23 cellular contexts compared by ENCODE assay signal in genomic region chr2:169822036-169822435, GRCh38. TPM values are rescaled to one million over a fixed set of nuclear protein-coding genes. Genes with fewer than 3 reads are reported as not detected.
A peak's percentile ranks its signal among the peaks of the same experiment; 100 is the strongest.
DNase-seq lines count a peak whose midpoint lies in the region; ATAC-seq, FAIRE-seq and TF ChIP-seq lines count a peak whose summit lies in the region.
"Had no signal": no experiment of that assay in that cellular context is flagged by ENCODE, and none has a peak within 500 bp of the region (broad histone marks: within the 10 kb centered on the region; RNA-seq: fewer than 3 reads in every experiment).

No MANE protein-coding gene starts in this region.

- H3K4me3 ChIP-seq in A549, result no peak overlapping the region
- H3K4me3 ChIP-seq in HEK293 (ENCODE audit: low read depth, low read length), result no peak overlapping the region
- no peak overlapping the region for H3K4me3 ChIP-seq in keratinocyte (ENCODE audit: control insufficient read depth in 2 of 3, extremely low read depth in 1 of 3, insufficient read depth in 2 of 3, low read depth in 1 of 3, low read length in 3 of 3)
- H3K4me3 ChIP-seq: adrenal gland; BLaER1 treated with 17β-estradiol and CSF1 and Interleukin-3, amounts not matched to agents 10 nM and 100 nM had no signal

- H3K36me3 Mint-ChIP-seq in T-helper 17 cell (ENCODE audit: low read depth), result peaks cover 4% of the 10 kb centered on the region

- H3K36me3 ChIP-seq in HEK293 (ENCODE audit: control insufficient read depth in 2 of 2, insufficient read depth in 1 of 2, low read length in 2 of 2) (peaks cover 6 to 35% of the 10 kb centered on the region in 2 experiments; a peak in 2 of 3 replicates), keratinocyte (ENCODE audit: control insufficient read depth in 2 of 2, extremely low read depth in 1 of 2, insufficient read depth in 2 of 2, low read length in 2 of 2) (peaks cover 3 to 14% of the 10 kb centered on the region in 2 experiments)

- H4K20me1 ChIP-seq in keratinocyte (ENCODE audit: control insufficient read depth, extremely low read depth, insufficient read depth, low read length), result no peaks in the 10 kb centered on the region

- TF ChIP-seq EP300 in A549 (IDR thresholded peaks at IDR 0.05), result no peak

- dilution Hi-C loops in keratinocyte (cut with MboI; ENCODE audit: extremely low pct_ligation_motif_present, low sequenced_read_pairs), result no loop called here

- no peak overlapping the region for H3K4me3 Mint-ChIP-seq in T-helper 17 cell
- H3K4me3 Mint-ChIP-seq: dendritic cell treated with granulocyte-macrophage colony-stimulating factor and Interleukin-4, amounts not matched to agents 40 ng/mL and 50 ng/mL, for 4 days had no signal

- H3K4me2 ChIP-seq in A549 (peak overlapping the region; percentile 92; the same call in 2 of the 3 replicates), keratinocyte (ENCODE audit: control insufficient read depth, extremely low read depth, insufficient read depth, low read depth, low read length) (peak overlapping the region; percentile 8)

- no peak for TF ChIP-seq POLR2A in A549 (IDR thresholded peaks at IDR 0.05; ENCODE audit: low read length)

- POLR2A ChIA-PET in A549 (lab: Yijun Ruan, JAX) (interaction anchor here (0.7 kb wide), 1 partner anchor 331 kb away, joined by 3 read pairs; no protein-coding TSS in a partner anchor), HEK293 (lab: Yijun Ruan, JAX) (no interaction called here)

- WGBS in A549 (ENCODE audit: missing lambda C conversion rate), result 70% methylated on average over 3 of the region's 3 CpGs

- no peak for TF ChIP-seq RAD21 in A549 (conservative IDR thresholded peaks at IDR 0.05 in 1 of 2, IDR thresholded peaks at IDR 0.05 in 1 of 2)

- H3K27ac ChIP-seq in A549, result no peak overlapping the region
- no peak overlapping the region for H3K27ac ChIP-seq in HEK293 (ENCODE audit: extremely low read depth, low read depth, low read length)
- no peak overlapping the region for H3K27ac ChIP-seq in keratinocyte (ENCODE audit: control insufficient read depth, insufficient read depth, low read length)
- H3K27ac ChIP-seq: adrenal gland; BLaER1 treated with 17β-estradiol and CSF1 and Interleukin-3, amounts not matched to agents 10 nM and 100 nM; HL-60 had no signal

- peak overlapping the region; percentile 24 for H3K27ac Mint-ChIP-seq in T-helper 17 cell
- H3K27ac Mint-ChIP-seq: dendritic cell treated with granulocyte-macrophage colony-stimulating factor and Interleukin-4, amounts not matched to agents 40 ng/mL and 50 ng/mL, for 4 days had no signal

- H3K27me3 ChIP-seq in keratinocyte (ENCODE audit: control insufficient read depth, extremely low read depth, insufficient read depth, low read length), result no peaks in the 10 kb centered on the region
- H3K27me3 ChIP-seq: adrenal gland; BLaER1 treated with 17β-estradiol and CSF1 and Interleukin-3, amounts not matched to agents 10 nM and 100 nM had no signal

- H3K9me1 ChIP-seq in keratinocyte (ENCODE audit: control insufficient read depth, extremely low read depth, insufficient read depth, low read length), result no peaks in the 10 kb centered on the region

- H3K4me1 Mint-ChIP-seq in T-helper 17 cell, result peaks cover 31% of the 10 kb centered on the region

- CTCF ChIA-PET in A549 (lab: Yijun Ruan, JAX), result interaction anchor here (0.6 to 0.9 kb wide), 2 partner anchors 56 to 1404 kb away, joined by 3 to 4 read pairs; no protein-coding TSS in a partner anchor
- CTCF ChIA-PET in HEK293 (lab: Yijun Ruan, JAX), result interaction anchor here (0.5 to 0.7 kb wide), 4 partner anchors 10 to 371 kb away, joined by 3 to 6 read pairs (median 3); no protein-coding TSS in a partner anchor

- TF ChIP-seq CTCF in A549 (IDR thresholded peaks at IDR 0.05), result no peak
- no peak for TF ChIP-seq CTCF in HEK293 (tag by site-specific recombination; IDR thresholded peaks at IDR 0.05)
- TF ChIP-seq CTCF in keratinocyte (optimal IDR thresholded peaks at IDR 0.05 in 1 of 3, IDR thresholded peaks at IDR 0.05 in 1 of 3, conservative IDR thresholded peaks at IDR 0.05 in 1 of 3; ENCODE audit: extremely low read depth in 1 of 3, insufficient read depth in 2 of 3, low read length in 3 of 3), result no peak

- DNase-seq in A549 (ENCODE audit: low read depth in 1 of 2, low spot score in 1 of 2) (no peak), T-helper 17 cell (no peak), keratinocyte (ENCODE audit: low read depth, low spot score) (no peak), RKO (ENCODE audit: low spot score) (no peak), ecto neural progenitor cell (ENCODE audit: low spot score) (no peak), NOMO-1 treated with dmso at 0.1 percent for 144 hours (lab: John Stamatoyannopoulos, UW; ENCODE audit: unreplicated experiment) (no peak)
- DNase-seq: activated CD4-positive, alpha-beta T cell treated with anti-CD3 and anti-CD28 coated beads for 4 hours; activated CD8-positive, alpha-beta memory T cell treated with anti-CD3 and anti-CD28 coated beads, Interleukin-2, amount 10 ng/mL, durations not matched to agents 7 days and 5 days; activated effector memory CD4-positive, alpha-beta T cell treated with Interleukin-2 at 50 U/mL for 16 hours; adrenal gland; GOT3; head of caudate nucleus; left colon; NCI-H1436 treated with DMSO at 0.1 percent for 48 hours; NCI-H526 treated with DMSO at 0.1 percent for 48 hours; Right ventricle myocardium superior had no signal

- no peak overlapping the region for H3K9ac ChIP-seq in keratinocyte (ENCODE audit: control insufficient read depth, extremely low read depth, insufficient read depth, low read length)

- no peaks in the 10 kb centered on the region for H3K27me3 Mint-ChIP-seq in T-helper 17 cell
- H3K27me3 Mint-ChIP-seq: activated CD8-positive, alpha-beta memory T cell treated with anti-CD3 and anti-CD28 coated beads, Interleukin-2, amount 10 ng/mL, durations not matched to agents 7 days and 5 days had no signal

- H3K4me1 ChIP-seq in A549 (peaks cover 34% of the 10 kb centered on the region), HEK293 (ENCODE audit: control insufficient read depth, insufficient read depth, low read length) (no peaks in the 10 kb centered on the region; the same call in 1 of the 2 replicates), keratinocyte (ENCODE audit: control insufficient read depth, extremely low read depth, insufficient read depth, low read length) (peaks cover 32% of the 10 kb centered on the region)

- no peak for FAIRE-seq in A549 (lab: Jason Lieb, UNC)
- no peak for FAIRE-seq in keratinocyte (lab: Jason Lieb, UNC)
- FAIRE-seq: D721Med had no signal

- H2AFZ ChIP-seq in keratinocyte (ENCODE audit: control insufficient read depth, low read length), result no peak overlapping the region

- no peaks in the 10 kb centered on the region for H3K9me3 ChIP-seq in A549
- H3K9me3 ChIP-seq in HEK293 (ENCODE audit: control insufficient read depth, insufficient read depth, low read depth, low read length), result no peaks in the 10 kb centered on the region
- H3K9me3 ChIP-seq in T-helper 17 cell (ENCODE audit: control insufficient read depth, low read length, poor library complexity, severe bottlenecking), result no peaks in the 10 kb centered on the region
- H3K9me3 ChIP-seq in keratinocyte (ENCODE audit: control insufficient read depth, low read depth, low read length), result no peaks in the 10 kb centered on the region
- H3K9me3 ChIP-seq: adrenal gland had no signal

- ATAC-seq in A549 (no peak), T-helper 17 cell (no peak), esophagus mucosa (no peak)
- ATAC-seq: activated CD8-positive, alpha-beta memory T cell treated with anti-CD3 and anti-CD28 coated beads, Interleukin-2, amount 10 ng/mL, durations not matched to agents 7 days and 5 days; left colon; sciatic nerve had no signal

- peaks cover 48% of the 10 kb centered on the region for H3K79me2 ChIP-seq in keratinocyte (ENCODE audit: control insufficient read depth, insufficient read depth, low read length)

RNA-seq across cellular contexts. Expression of gene METTL5, which starts 2.7 kb away (rescaled TPM):
- polyA plus RNA-seq in A549 (2011; rRNA removed) (58.1 and 86.9 TPM in 2 replicates), A549 (2017; fragmentation: RNase III; extraction: RNeasy Plus Mini Kit Qiagen cat#74134 plus additional on column Dnase treatment) (97.6 to 112 TPM (median 105 TPM) in 3 replicates), keratinocyte (63.7 to 119 TPM (median 69.4 TPM) in 3 replicates)
- polyA plus RNA-seq in A549 (2012; cell fraction: cytosol; rRNA removed), result 36.9 and 46.4 TPM in 2 replicates
- polyA plus RNA-seq in A549 (2012; cell fraction: nucleus; rRNA removed), result 8.3 and 14.7 TPM in 2 replicates
- polyA minus RNA-seq in A549 (2011; rRNA and poly(A)+ RNA removed), result 8.3 and 12.0 TPM in 2 replicates
- total RNA-seq in T-helper 17 cell (10 to 100 TPM; 22.9 to 29.4 TPM), esophagus mucosa (41.2 TPM)
- polyA plus RNA-seq in keratinocyte (2011; ENCODE audit: low read depth), result 127 TPM
- 62.3 and 96.8 TPM in 2 replicates for polyA plus RNA-seq in keratinocyte (2011; cell fraction: cytosol; rRNA removed)
- 19.0 and 25.9 TPM in 2 replicates for polyA plus RNA-seq in keratinocyte (2011; cell fraction: nucleus; rRNA removed)
- polyA plus RNA-seq in keratinocyte (2012; ENCODE audit: low replicate concordance), result 86.7 and 106 TPM in 2 replicates
- polyA minus RNA-seq in keratinocyte, result 10.1 to 20.4 TPM (median 10.4 TPM) in 3 replicates
- 31.8 TPM for polyA minus RNA-seq in keratinocyte (2011; cell fraction: cytosol; rRNA and poly(A)+ RNA removed)
- polyA minus RNA-seq in keratinocyte (2011; cell fraction: nucleus; rRNA and poly(A)+ RNA removed), result 4.5 and 7.4 TPM in 2 replicates

RNA-seq across cellular contexts. Expression of gene UBR3, which starts 5.2 kb away (rescaled TPM):
- polyA plus RNA-seq in A549 (2011; rRNA removed) (21.1 and 23.1 TPM in 2 replicates), A549 (2017; fragmentation: RNase III; extraction: RNeasy Plus Mini Kit Qiagen cat#74134 plus additional on column Dnase treatment) (10.3 to 11.1 TPM (median 11.0 TPM) in 3 replicates), keratinocyte (9.5 to 14.7 TPM (median 11.1 TPM) in 3 replicates)
- 3.7 and 4.0 TPM in 2 replicates for polyA plus RNA-seq in A549 (2012; cell fraction: cytosol; rRNA removed)
- 4.3 and 6.0 TPM in 2 replicates for polyA plus RNA-seq in A549 (2012; cell fraction: nucleus; rRNA removed)
- 21.6 and 23.6 TPM in 2 replicates for polyA minus RNA-seq in A549 (2011; rRNA and poly(A)+ RNA removed)
- total RNA-seq in T-helper 17 cell (10 to 100 TPM; 33.6 to 34.9 TPM), esophagus mucosa (23.8 TPM)
- polyA plus RNA-seq in keratinocyte (2011; ENCODE audit: low read depth), result 75.1 TPM
- polyA plus RNA-seq in keratinocyte (2011; cell fraction: cytosol; rRNA removed), result 3.9 and 8.9 TPM in 2 replicates
- polyA plus RNA-seq in keratinocyte (2011; cell fraction: nucleus; rRNA removed), result 17.1 and 23.4 TPM in 2 replicates
- polyA plus RNA-seq in keratinocyte (2012; ENCODE audit: low replicate concordance), result 9.5 and 10.9 TPM in 2 replicates
- polyA minus RNA-seq in keratinocyte, result 5.5 to 39.2 TPM (median 20.5 TPM) in 3 replicates
- 11.5 TPM for polyA minus RNA-seq in keratinocyte (2011; cell fraction: cytosol; rRNA and poly(A)+ RNA removed)
- polyA minus RNA-seq in keratinocyte (2011; cell fraction: nucleus; rRNA and poly(A)+ RNA removed), result 44.3 and 71.9 TPM in 2 replicates

RNA-seq across cellular contexts. Expression of gene SSB, which starts 23.4 kb away (rescaled TPM):
- 129 and 253 TPM in 2 replicates for polyA plus RNA-seq in A549 (2011; rRNA removed)
- polyA plus RNA-seq in A549 (2012; cell fraction: cytosol; rRNA removed), result 56.1 and 78.0 TPM in 2 replicates
- 29.5 and 55.5 TPM in 2 replicates for polyA plus RNA-seq in A549 (2012; cell fraction: nucleus; rRNA removed)
- polyA plus RNA-seq in A549 (2017; fragmentation: RNase III; extraction: RNeasy Plus Mini Kit Qiagen cat#74134 plus additional on column Dnase treatment), result 246 to 255 TPM (median 253 TPM) in 3 replicates
- 17.1 and 28.3 TPM in 2 replicates for polyA minus RNA-seq in A549 (2011; rRNA and poly(A)+ RNA removed)
- total RNA-seq in T-helper 17 cell, result 100 to 1,000 TPM; 111 to 141 TPM
- 74.1 to 149 TPM (median 97.4 TPM) in 3 replicates for polyA plus RNA-seq in keratinocyte
- polyA plus RNA-seq in keratinocyte (2011; ENCODE audit: low read depth), result 212 TPM
- 59.7 and 73.4 TPM in 2 replicates for polyA plus RNA-seq in keratinocyte (2011; cell fraction: cytosol; rRNA removed)
- polyA plus RNA-seq in keratinocyte (2011; cell fraction: nucleus; rRNA removed), result 46.3 and 107 TPM in 2 replicates
- polyA plus RNA-seq in keratinocyte (2012; ENCODE audit: low replicate concordance), result 78.9 and 121 TPM in 2 replicates
- polyA minus RNA-seq in keratinocyte, result 3.0 to 28.5 TPM (median 9.5 TPM) in 3 replicates
- polyA minus RNA-seq in keratinocyte (2011; cell fraction: cytosol; rRNA and poly(A)+ RNA removed), result 21.9 TPM
- 25.4 and 48.1 TPM in 2 replicates for polyA minus RNA-seq in keratinocyte (2011; cell fraction: nucleus; rRNA and poly(A)+ RNA removed)
- 40.1 TPM for total RNA-seq in esophagus mucosa
